ENCODE assay signal across 10 cellular contexts in the genomic region with DNA sequence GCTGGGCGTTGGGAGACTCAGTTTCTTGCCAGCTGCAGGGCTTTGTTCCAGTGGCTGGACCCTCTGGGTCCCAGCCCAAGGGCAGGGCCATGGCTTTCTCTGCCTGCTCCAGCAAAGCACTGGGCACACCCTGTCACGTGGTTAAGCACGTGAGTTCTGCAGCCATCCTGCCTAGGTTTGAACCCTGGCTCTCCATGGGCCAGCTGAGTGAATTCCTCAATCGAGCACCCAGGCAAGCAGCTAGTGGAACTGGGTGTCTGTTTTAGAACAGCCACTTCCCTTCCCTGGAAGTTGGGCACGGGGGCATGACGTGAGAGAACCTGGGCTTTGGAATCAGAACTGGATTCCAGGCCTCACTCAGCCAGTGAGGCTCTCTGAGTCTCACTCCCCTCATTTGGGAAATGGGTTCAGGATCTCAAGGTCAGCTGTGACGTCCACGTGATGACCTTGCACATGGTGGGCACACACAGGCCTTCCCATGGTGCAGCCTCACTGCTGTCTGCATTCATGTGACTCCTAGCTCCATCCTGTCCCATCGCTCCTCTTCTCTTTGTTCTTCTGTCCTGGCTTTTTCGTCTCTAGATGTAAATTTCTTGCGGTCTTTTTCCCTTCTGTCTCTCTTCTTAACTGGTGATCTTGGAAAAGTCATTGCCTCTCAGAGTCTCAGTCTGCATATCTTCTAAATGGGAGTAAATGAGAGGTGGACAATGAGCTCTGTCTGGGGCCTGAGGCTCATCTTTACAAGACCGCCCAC. TPM values are rescaled to one million over a fixed set of nuclear protein-coding genes. Genes with fewer than 3 reads are reported as not detected.
DNase-seq lines count a peak whose midpoint lies in the region; ATAC-seq, FAIRE-seq and TF ChIP-seq lines count a peak whose summit lies in the region.
"Had no signal": no experiment of that assay in that cellular context is flagged by ENCODE, and none has a peak within 500 bp of the region (broad histone marks: within the 10 kb centered on the region; RNA-seq: fewer than 3 reads in every experiment).

No MANE protein-coding gene starts in this region.

- H3K27me3 Mint-ChIP-seq in T-helper 17 cell: no peaks in the 10 kb centered on the region

- no peak for FAIRE-seq in endothelial cell of umbilical vein (lab: Jason Lieb, UNC)
- FAIRE-seq: A204.1 had no signal

- H3K4me1 ChIP-seq in endothelial cell of umbilical vein (ENCODE audit: control insufficient read depth, extremely low read depth, insufficient read depth, low read length): peaks cover 6% of the 10 kb centered on the region

- no peaks in the 10 kb centered on the region for H3K9me3 Mint-ChIP-seq in stimulated activated effector memory CD8-positive, alpha-beta T cell treated with anti-CD3 and anti-CD28 coated beads, Interleukin-12 subunit alpha, Interleukin-12 subunit beta, amount 100 ng/mL, for 72 hours

- H3K9me3 ChIP-seq in T-helper 17 cell (ENCODE audit: control insufficient read depth, low read length, poor library complexity, severe bottlenecking) (no peaks in the 10 kb centered on the region), endothelial cell of umbilical vein (replicated peaks; ENCODE audit: control insufficient read depth, insufficient read depth, low read length) (no peaks in the 10 kb centered on the region)

- no peaks in the 10 kb centered on the region for H3K79me2 ChIP-seq in endothelial cell of umbilical vein (ENCODE audit: control insufficient read depth, insufficient read depth, low read length)

- no TSS peak for BruUV-seq in endothelial cell of umbilical vein (replicated peaks; lab: Mats Ljungman, UMichigan)

- H3K27ac Mint-ChIP-seq in T-helper 17 cell: peak overlapping the region; percentile 99
- H3K27ac Mint-ChIP-seq in stimulated activated effector memory CD8-positive, alpha-beta T cell treated with anti-CD3 and anti-CD28 coated beads, Interleukin-12 subunit alpha, Interleukin-12 subunit beta, amount 100 ng/mL, for 72 hours: peak overlapping the region; percentile 99

- H3K27ac ChIP-seq in endothelial cell of umbilical vein (ENCODE audit: insufficient read depth, low read depth, low read length): no peak overlapping the region
- H3K27ac ChIP-seq in coronary artery: peak overlapping the region in 1 of 2 donors; percentile 43

- CTCF ChIA-PET in endothelial cell of umbilical vein (lab: Charles Lee): interaction anchor here (0.7 to 1.3 kb wide), 4 partner anchors 15 to 239 kb away, joined by 3 read pairs; no protein-coding TSS in a partner anchor

- peak overlapping the region; percentile 93 for H3K4me3 Mint-ChIP-seq in T-helper 17 cell
- peak overlapping the region; percentile 99 for H3K4me3 Mint-ChIP-seq in stimulated activated effector memory CD8-positive, alpha-beta T cell treated with anti-CD3 and anti-CD28 coated beads, Interleukin-12 subunit alpha, Interleukin-12 subunit beta, amount 100 ng/mL, for 72 hours

- H3K9me1 ChIP-seq in endothelial cell of umbilical vein (replicated peaks; ENCODE audit: control insufficient read depth, extremely low read depth, insufficient read depth, low read length): no peaks in the 10 kb centered on the region

- ATAC-seq in T-helper 17 cell: no peak
- ATAC-seq in stimulated activated effector memory CD8-positive, alpha-beta T cell treated with anti-CD3 and anti-CD28 coated beads, Interleukin-12 subunit alpha, Interleukin-12 subunit beta, amount 100 ng/mL, for 72 hours: no peak

- TF ChIP-seq CTCF in endothelial cell of umbilical vein (IDR thresholded peaks at IDR 0.05; ENCODE audit: extremely low read depth in 1 of 2, insufficient read depth in 1 of 2, low read depth in 1 of 2, low read length in 2 of 2) (no peak), coronary artery (IDR thresholded peaks at IDR 0.05) (no peak)

- H3K4me2 ChIP-seq in endothelial cell of umbilical vein (ENCODE audit: insufficient read depth, low read length): no peak overlapping the region

- TF ChIP-seq POLR2A in endothelial cell of umbilical vein (IDR thresholded peaks at IDR 0.05; ENCODE audit: low read depth, low read length): no peak

- H3K27me3 ChIP-seq in endothelial cell of umbilical vein (ENCODE audit: control insufficient read depth in 2 of 2, insufficient read depth in 2 of 2, low read length in 2 of 2): no peaks in the 10 kb centered on the region

- DNase-seq in NCI-H1417 (lab: John Stamatoyannopoulos, UW) (peak in 2 of 3 experiments; percentile 51 to 59), NCI-H1417 treated with DMSO at 0.1 percent for 48 hours (lab: John Stamatoyannopoulos, UW) (no peak), T-helper 17 cell (no peak), endothelial cell of umbilical vein (ENCODE audit: low read depth, low spot score) (no peak), coronary artery (ENCODE audit: low spot score) (no peak), NCI-H510A (lab: John Stamatoyannopoulos, UW) (no peak), NCI-H1105 treated with DMSO at 0.1 percent for 48 hours (lab: John Stamatoyannopoulos, UW) (no peak)
- DNase-seq in stimulated activated effector memory CD8-positive, alpha-beta T cell treated with anti-CD3 and anti-CD28 coated beads, Interleukin-12 subunit alpha, Interleukin-12 subunit beta, amount 100 ng/mL, for 72 hours (ENCODE audit: low spot score in 2 of 2): peak in 1 of 2 donors; percentile 62

- dilution Hi-C loops in endothelial cell of umbilical vein (cut with MboI; ENCODE audit: extremely low pct_ligation_motif_present, low sequenced_read_pairs): no loop called here

- peaks cover 66% of the 10 kb centered on the region for H3K4me1 Mint-ChIP-seq in T-helper 17 cell
- peaks cover 80% of the 10 kb centered on the region for H3K4me1 Mint-ChIP-seq in stimulated activated effector memory CD8-positive, alpha-beta T cell treated with anti-CD3 and anti-CD28 coated beads, Interleukin-12 subunit alpha, Interleukin-12 subunit beta, amount 100 ng/mL, for 72 hours

- no peaks in the 10 kb centered on the region for H4K20me1 ChIP-seq in endothelial cell of umbilical vein (replicated peaks; ENCODE audit: control insufficient read depth, extremely low read depth, insufficient read depth, low read length)

- intact Hi-C loops in endothelial cell of umbilical vein (cut with micrococcal nuclease): no loop called here

- no peaks in the 10 kb centered on the region for H3K36me3 ChIP-seq in endothelial cell of umbilical vein (ENCODE audit: control insufficient read depth in 2 of 2, extremely low read depth in 1 of 2, insufficient read depth in 2 of 2, low read length in 2 of 2)

- peak overlapping the region; percentile 24 for H2AFZ ChIP-seq in endothelial cell of umbilical vein (ENCODE audit: low read depth, low read length)

- no peak overlapping the region for H3K9ac ChIP-seq in endothelial cell of umbilical vein (replicated peaks; ENCODE audit: extremely low read depth, insufficient read depth, low read length)

- POLR2A ChIA-PET in endothelial cell of umbilical vein (lab: Charles Lee): no interaction called here

- no peak overlapping the region for H3K4me3 ChIP-seq in endothelial cell of umbilical vein (replicated peaks in 1 of 3; ENCODE audit: insufficient read depth in 1 of 3, low read depth in 1 of 3, low read length in 3 of 3)
- no peak overlapping the region for H3K4me3 ChIP-seq in coronary artery
- H3K4me3 ChIP-seq: lung had no signal

- peaks cover 5% of the 10 kb centered on the region for H3K36me3 Mint-ChIP-seq in T-helper 17 cell (ENCODE audit: low read depth)
- H3K36me3 Mint-ChIP-seq in stimulated activated effector memory CD8-positive, alpha-beta T cell treated with anti-CD3 and anti-CD28 coated beads, Interleukin-12 subunit alpha, Interleukin-12 subunit beta, amount 100 ng/mL, for 72 hours: peaks cover 40% of the 10 kb centered on the region

TF ChIP-seq in endothelial cell of umbilical vein, 7 proteins besides CTCF, POLR2A, EP300 and RAD21:
- TF ChIP-seq MYC (IDR thresholded peaks at IDR 0.05; ENCODE audit: low read depth, low read length) (no peak), POLR2AphosphoS5 (IDR thresholded peaks at IDR 0.05; ENCODE audit: insufficient read depth, low read depth, low read length) (no peak), GATA2 (IDR thresholded peaks at IDR 0.05; ENCODE audit: insufficient read depth, insufficient read length, low read depth, low read length) (no peak), JUN (IDR thresholded peaks at IDR 0.05; ENCODE audit: borderline replicate concordance, insufficient read depth, insufficient read length, low read depth) (no peak), EZH2 (IDR thresholded peaks at IDR 0.05; ENCODE audit: borderline replicate concordance, low read depth, low read length, severe bottlenecking) (no peak), FOS (IDR thresholded peaks at IDR 0.05; ENCODE audit: borderline replicate concordance, insufficient read depth, low read length) (no peak)
- TF ChIP-seq, protein P1, sequence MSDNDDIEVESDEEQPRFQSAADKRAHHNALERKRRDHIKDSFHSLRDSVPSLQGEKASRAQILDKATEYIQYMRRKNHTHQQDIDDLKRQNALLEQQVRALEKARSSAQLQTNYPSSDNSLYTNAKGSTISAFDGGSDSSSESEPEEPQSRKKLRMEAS (IDR thresholded peaks at IDR 0.05; ENCODE audit: insufficient read depth, insufficient read length): no peak

RNA-seq across cellular contexts. Expression of a gene that starts 45.9 kb away (rescaled TPM):
- total RNA-seq in T-helper 17 cell (10 to 100 TPM; 60.9 to 62.9 TPM), endothelial cell of umbilical vein (79.6 and 95.0 TPM in 2 replicates)
- polyA plus RNA-seq in endothelial cell of umbilical vein: 55.2 and 58.1 TPM in 2 replicates
- polyA plus RNA-seq in endothelial cell of umbilical vein (2011; cell fraction: cytosol; rRNA removed): 42.4 and 42.5 TPM in 2 replicates
- polyA plus RNA-seq in endothelial cell of umbilical vein (2011; cell fraction: nucleus; rRNA removed): 132 and 143 TPM in 2 replicates
- polyA plus RNA-seq in endothelial cell of umbilical vein (2012): 54.1 and 60.6 TPM in 2 replicates
- polyA minus RNA-seq in endothelial cell of umbilical vein: 44.9 and 54.7 TPM in 2 replicates
- polyA minus RNA-seq in endothelial cell of umbilical vein (2011; cell fraction: cytosol; rRNA and poly(A)+ RNA removed): 3.8 TPM
- 32.4 and 47.6 TPM in 2 replicates for polyA minus RNA-seq in endothelial cell of umbilical vein (2011; cell fraction: nucleus; rRNA and poly(A)+ RNA removed)

Comparison
In these comparisons a context has a peak if more than half of its experiments do, and no peak if none do; other contexts are left out.
1. DNase-seq: peak in NCI-H1417 (2 of 3); none in NCI-H1417 treated with DMSO at 0.1 percent for 48 hours (single experiment), T-helper 17 cell (0 of 3), endothelial cell of umbilical vein (single experiment), coronary artery (single experiment), NCI-H510A (single experiment) and NCI-H1105 treated with DMSO at 0.1 percent for 48 hours (single experiment).